ENCODE assay signal across 10 cellular contexts in the genomic region with DNA sequence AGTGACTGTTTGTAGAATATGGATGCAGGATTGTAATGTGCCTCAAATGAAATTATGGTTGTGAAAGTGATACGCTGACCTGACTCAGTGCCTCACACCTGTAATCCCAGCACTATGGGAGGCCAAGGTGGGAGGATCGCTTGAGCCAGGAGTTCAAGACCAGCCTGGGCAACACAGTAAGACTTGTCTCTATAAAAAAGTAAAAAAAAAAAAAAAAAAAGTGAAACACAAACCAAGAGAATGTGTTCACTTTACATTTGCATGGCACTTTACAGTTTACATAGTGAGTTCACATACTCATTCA. TPM values are rescaled to one million over a fixed set of nuclear protein-coding genes. Genes with fewer than 3 reads are reported as not detected.
DNase-seq lines count a peak whose midpoint lies in the region; ATAC-seq and TF ChIP-seq lines count a peak whose summit lies in the region.
"Had no signal": no experiment of that assay in that cellular context is flagged by ENCODE, and none has a peak within 500 bp of the region (broad histone marks: within the 10 kb centered on the region; RNA-seq: fewer than 3 reads in every experiment).

No MANE protein-coding gene starts in this region.

- H3K4me3 Mint-ChIP-seq in CD14-positive monocyte (peak overlapping the region; percentile 46 to 96), neural crest cell (peak overlapping the region; percentile 96)

- H3K27me3 Mint-ChIP-seq in CD14-positive monocyte (ENCODE audit: low read depth in 3 of 3) (peaks cover 0 to 3% (median 0%) of the 10 kb centered on the region in 3 donors), neural crest cell (ENCODE audit: low read depth) (no peaks in the 10 kb centered on the region)

- TF ChIP-seq POLR2A in GM18505 (IDR thresholded peaks at IDR 0.05; ENCODE audit: borderline replicate concordance, extremely low read depth, insufficient read depth, insufficient read length) = no peak

- peak overlapping the region; percentile 90 to 98 (median 96) for H3K27ac Mint-ChIP-seq in CD14-positive monocyte
- no peak overlapping the region for H3K27ac Mint-ChIP-seq in neural crest cell (ENCODE audit: unreplicated experiment)

- peaks cover 64% of the 10 kb centered on the region for H3K4me1 Mint-ChIP-seq in CD14-positive monocyte
- H3K4me1 Mint-ChIP-seq in neural crest cell = peaks cover 17% of the 10 kb centered on the region

- peaks cover 24 to 26% of the 10 kb centered on the region in 2 donors for H3K36me3 Mint-ChIP-seq in CD14-positive monocyte
- H3K36me3 Mint-ChIP-seq in neural crest cell (ENCODE audit: low read depth) = no peaks in the 10 kb centered on the region

- H3K27ac ChIP-seq in PC-9 = peak overlapping the region; percentile 92

- CTCF ChIA-PET in PC-9 (lab: Charles Lee) = no interaction called here

- H3K9me3 ChIP-seq in PC-9 (ENCODE audit: insufficient read depth, low read depth) = no peaks in the 10 kb centered on the region
- H3K9me3 ChIP-seq in endocrine pancreas (ENCODE audit: control insufficient read depth, low read length) = no peaks in the 10 kb centered on the region

- H3K27me3 ChIP-seq in PC-9 (ENCODE audit: insufficient read depth, low read depth) (no peaks in the 10 kb centered on the region), endocrine pancreas (ENCODE audit: control insufficient read depth, insufficient read depth, low read length) (no peaks in the 10 kb centered on the region)

- H3K9me2 ChIP-seq in PC-9 (ENCODE audit: insufficient read depth) = no peaks in the 10 kb centered on the region

- DNase-seq in CD14-positive monocyte (ENCODE audit: low spot score) (no peak), PC-9 (no peak), neural crest cell (ENCODE audit: low read depth, low spot score) (no peak), G401 (ENCODE audit: low spot score) (no peak), NCI-H774 (lab: John Stamatoyannopoulos, UW) (no peak)
- DNase-seq: GF-D8, NCI-H1092 treated with DMSO at 0.1 percent for 48 hours had no signal

- TF ChIP-seq CTCF in CD14-positive monocyte (IDR thresholded peaks at IDR 0.05) (no peak), PC-9 (conservative IDR thresholded peaks at IDR 0.05) (no peak), neural crest cell (conservative IDR thresholded peaks at IDR 0.05) (no peak)

- no peak overlapping the region for H2AFZ ChIP-seq in PC-9

- no peaks in the 10 kb centered on the region for H4K20me1 ChIP-seq in PC-9 (ENCODE audit: insufficient read depth)

- in situ Hi-C loops in G401 (cut with HindIII; ENCODE audit: low sequenced_read_pairs) = no loop called here

- no peak overlapping the region for H3K9ac ChIP-seq in endocrine pancreas (ENCODE audit: control insufficient read depth, insufficient read depth, low read length)

- POLR2A ChIA-PET in PC-9 (lab: Charles Lee; ENCODE audit: unreplicated experiment) = interaction anchor here (0.7 kb wide), 1 partner anchor 280 kb away, joined by 4 read pairs; no protein-coding TSS in a partner anchor

- peaks cover 66% of the 10 kb centered on the region for H3F3A ChIP-seq in PC-9 (ENCODE audit: insufficient read depth, low read depth)

- H3K79me2 ChIP-seq in PC-9 (ENCODE audit: low read depth) = peaks cover 84% of the 10 kb centered on the region

- peak overlapping the region; percentile 91 for H3K4me2 ChIP-seq in PC-9

- H3K9me3 Mint-ChIP-seq in CD14-positive monocyte = no peaks in the 10 kb centered on the region
- no peaks in the 10 kb centered on the region for H3K9me3 Mint-ChIP-seq in neural crest cell

- intact Hi-C loops in CD14-positive monocyte (cut with micrococcal nuclease) = loop anchor here (2.0 to 10.0 kb wide), 3 partner anchors 33 to 110 kb away; no protein-coding TSS in a partner anchor
- intact Hi-C loops in PC-9 (cut with micrococcal nuclease; ENCODE audit: unreplicated experiment) = no loop called here

- ATAC-seq in GM18505 (IDR thresholded peaks at IDR 0.05; ENCODE audit: unreplicated experiment) (no peak), GM19463 (IDR thresholded peaks at IDR 0.05; ENCODE audit: unreplicated experiment) (no peak)

- peaks cover 78% of the 10 kb centered on the region for H3K4me1 ChIP-seq in PC-9 (replicated peaks; ENCODE audit: insufficient read depth)
- H3K4me1 ChIP-seq in endocrine pancreas (ENCODE audit: control insufficient read depth, insufficient read depth, low read length) = no peaks in the 10 kb centered on the region

- H3K4me3 ChIP-seq in PC-9 (peak overlapping the region; percentile 79), endocrine pancreas (ENCODE audit: control insufficient read depth, insufficient read depth, low read length) (peak overlapping the region; percentile 70)

- BruUV-seq in PC-9 (replicated peaks; lab: Mats Ljungman, UMichigan) = no TSS peak

- H3K36me3 ChIP-seq in PC-9 (ENCODE audit: low read depth) (peaks cover 30% of the 10 kb centered on the region), endocrine pancreas (ENCODE audit: control insufficient read depth, insufficient read depth, low read length) (no peaks in the 10 kb centered on the region)

RNA-seq across cellular contexts. Expression of gene CAPN2, which starts 2.0 kb away (rescaled TPM):
- 100 to 1,000 TPM; 127 to 182 TPM for polyA plus RNA-seq in CD14-positive monocyte
- total RNA-seq in PC-9 (2021) (376 and 459 TPM in 2 replicates), neural crest cell (95.0 and 98.6 TPM in 2 replicates)
- 170 and 181 TPM in 2 replicates for total RNA-seq in G401 (2014; rRNA removed; shearing (Covaris generic))

RNA-seq across cellular contexts. Expression of gene CAPN8, which starts 48.9 kb away (rescaled TPM):
- polyA plus RNA-seq in CD14-positive monocyte = not detected
- 85.6 and 94.7 TPM in 2 replicates for total RNA-seq in PC-9 (2021)
- not detected in 2 replicates for total RNA-seq in neural crest cell
- not detected in 2 replicates for total RNA-seq in G401 (2014; rRNA removed; shearing (Covaris generic))

Comparison
In these comparisons a context has a peak if more than half of its experiments do, and no peak if none do; other contexts are left out.
1. RNA of gene CAPN8, which starts 48.9 kb away (total RNA-seq): 85.6 to 94.7 TPM in PC-9; not detected in neural crest cell and not detected in G401; every median in the first group is over 10 times any median in the second.